Comparison of ENCODE assay signal across 11 cellular contexts in the genomic region with DNA sequence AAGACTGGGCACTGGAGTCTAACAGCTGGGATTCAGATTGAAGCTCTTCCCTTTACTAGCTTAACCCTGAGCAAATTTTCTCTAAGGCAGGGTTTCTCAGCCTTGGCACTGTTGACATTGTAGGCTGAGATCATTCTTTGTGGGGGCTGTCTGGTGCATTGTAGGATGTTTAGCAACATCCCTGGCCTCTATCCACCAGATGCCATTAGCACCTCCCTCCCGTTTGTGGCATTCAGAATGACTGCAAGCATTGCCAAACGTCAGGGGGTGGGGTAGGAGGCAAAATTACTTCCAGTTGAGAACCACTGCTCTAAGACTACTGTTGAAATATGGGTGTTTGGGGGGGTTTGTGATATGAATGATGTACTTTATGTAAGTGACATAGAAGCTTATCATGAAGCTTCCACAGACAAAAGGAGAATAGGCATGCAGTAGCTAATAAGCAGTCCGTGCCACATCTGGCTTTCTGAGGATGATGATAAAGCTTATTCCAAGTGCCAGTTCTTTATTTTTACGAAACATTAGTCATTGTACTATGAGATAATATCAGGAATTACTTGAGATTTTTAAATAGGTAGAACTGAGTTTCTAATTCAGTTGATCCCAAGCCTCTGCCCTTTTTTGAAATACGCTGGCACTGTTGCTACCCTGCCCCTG. TPM values are rescaled to one million over a fixed set of nuclear protein-coding genes. Genes with fewer than 3 reads are reported as not detected.
DNase-seq lines count a peak whose midpoint lies in the region; ATAC-seq and TF ChIP-seq lines count a peak whose summit lies in the region.
"Had no signal": no experiment of that assay in that cellular context is flagged by ENCODE, and none has a peak within 500 bp of the region (broad histone marks: within the 10 kb centered on the region; RNA-seq: fewer than 3 reads in every experiment).

No MANE protein-coding gene starts in this region.

- H3K4me3 ChIP-seq in astrocyte of the cerebellum (ENCODE audit: low read depth, low read length), result no peak overlapping the region
- H3K4me3 ChIP-seq: ovary had no signal

- no peak for TF ChIP-seq CTCF in astrocyte of the cerebellum (IDR thresholded peaks at IDR 0.05; ENCODE audit: low read depth, low read length, missing control alignments)

- in situ Hi-C loops in KBM-7 (cut with MboI; ENCODE audit: low pct_unique_long_range_greater_than_20kb, low sequenced_read_pairs) (no loop called here), astrocyte of the cerebellum (cut with HindIII; ENCODE audit: low sequenced_read_pairs) (no loop called here)

- H3K36me3 Mint-ChIP-seq in activated CD8-positive, alpha-beta memory T cell treated with anti-CD3 and anti-CD28 coated beads, Interleukin-2, amount 10 ng/mL, durations not matched to agents 7 days and 5 days, result peaks cover 9% of the 10 kb centered on the region

- peak; percentile 43 for ATAC-seq in left lobe of liver
- no peak for ATAC-seq in activated CD8-positive, alpha-beta memory T cell treated with anti-CD3 and anti-CD28 coated beads, Interleukin-2, amount 10 ng/mL, durations not matched to agents 7 days and 5 days
- ATAC-seq in GM18907 (IDR thresholded peaks at IDR 0.05; ENCODE audit: unreplicated experiment), result no peak

- no peak overlapping the region for H3K4me3 Mint-ChIP-seq in activated CD8-positive, alpha-beta memory T cell treated with anti-CD3 and anti-CD28 coated beads, Interleukin-2, amount 10 ng/mL, durations not matched to agents 7 days and 5 days
- H3K4me3 Mint-ChIP-seq: activated naive CD8-positive, alpha-beta T cell had no signal

- CTCF ChIA-PET in activated CD8-positive, alpha-beta memory T cell treated with anti-CD3 and anti-CD28 coated beads, Interleukin-2, amount 10 ng/mL, durations not matched to agents 7 days and 5 days (lab: Charles Lee), result interaction anchor here (1.1 to 1.4 kb wide), 2 partner anchors 11 to 40 kb away, joined by 3 to 4 read pairs; a partner anchor contains a TSS

- no peaks in the 10 kb centered on the region for H3K9me3 Mint-ChIP-seq in activated CD8-positive, alpha-beta memory T cell treated with anti-CD3 and anti-CD28 coated beads, Interleukin-2, amount 10 ng/mL, durations not matched to agents 7 days and 5 days (ENCODE audit: low read depth)

- DNase-seq in AG08396 (ENCODE audit: low spot score) (peak; percentile 73), KBM-7 (peak; percentile 42), astrocyte of the cerebellum (ENCODE audit: low read depth) (peak; percentile 23), left lobe of liver (ENCODE audit: low spot score) (no peak), OCI-M1 (lab: John Stamatoyannopoulos, UW) (no peak), SW 1271 (lab: John Stamatoyannopoulos, UW) (no peak)
- no peak for DNase-seq in activated CD8-positive, alpha-beta memory T cell treated with anti-CD3 and anti-CD28 coated beads, Interleukin-2, amount 10 ng/mL, durations not matched to agents 7 days and 5 days
- DNase-seq: ovary; stimulated activated CD8-positive, alpha-beta memory T cell treated with anti-CD3 and anti-CD28 coated beads, Interleukin-4, amount 100 ng/mL, for 48 hours had no signal

- no peak overlapping the region for H3K27ac Mint-ChIP-seq in activated CD8-positive, alpha-beta memory T cell treated with anti-CD3 and anti-CD28 coated beads, Interleukin-2, amount 10 ng/mL, durations not matched to agents 7 days and 5 days
- H3K27ac Mint-ChIP-seq: activated naive CD8-positive, alpha-beta T cell had no signal

- peaks cover 2% of the 10 kb centered on the region for H3K4me1 Mint-ChIP-seq in activated CD8-positive, alpha-beta memory T cell treated with anti-CD3 and anti-CD28 coated beads, Interleukin-2, amount 10 ng/mL, durations not matched to agents 7 days and 5 days

- no peaks in the 10 kb centered on the region for H3K27me3 Mint-ChIP-seq in activated CD8-positive, alpha-beta memory T cell treated with anti-CD3 and anti-CD28 coated beads, Interleukin-2, amount 10 ng/mL, durations not matched to agents 7 days and 5 days
- H3K27me3 Mint-ChIP-seq: activated naive CD8-positive, alpha-beta T cell had no signal

RNA-seq across cellular contexts. Expression of a gene that starts 39.3 kb away (rescaled TPM):
- total RNA-seq in left lobe of liver, result 7.2 TPM
- total RNA-seq in activated CD8-positive, alpha-beta memory T cell treated with anti-CD3 and anti-CD28 coated beads, Interleukin-2, amount 10 ng/mL, durations not matched to agents 7 days and 5 days, result 1 to 10 TPM; 3.4 to 3.8 TPM

RNA-seq across cellular contexts. Expression of a gene that starts 39.5 kb away (rescaled TPM):
- total RNA-seq in left lobe of liver, result 532 TPM
- total RNA-seq in activated CD8-positive, alpha-beta memory T cell treated with anti-CD3 and anti-CD28 coated beads, Interleukin-2, amount 10 ng/mL, durations not matched to agents 7 days and 5 days, result 1,000 to 10,000 TPM; 1,249 to 1,693 TPM

Comparison
In these comparisons a context has a peak if more than half of its experiments do, and no peak if none do; other contexts are left out.
1. DNase-seq: peak in AG08396 (single experiment), KBM-7 (single experiment) and astrocyte of the cerebellum (single experiment); none in left lobe of liver (single experiment), OCI-M1 (single experiment), activated CD8-positive, alpha-beta memory T cell treated with anti-CD3 and anti-CD28 coated beads, Interleukin-2, amount 10 ng/mL, durations not matched to agents 7 days and 5 days (single experiment) and SW 1271 (0 of 2).